ENCODE assay signal across 19 cellular contexts in genomic region chr16:72129976-72130656, GRCh38. TPM values are rescaled to one million over a fixed set of nuclear protein-coding genes. Genes with fewer than 3 reads are reported as not detected.
"Had no signal": no experiment of that assay in that cellular context is flagged by ENCODE, and none has a peak within 500 bp of the region (broad histone marks: within the 10 kb centered on the region; RNA-seq: fewer than 3 reads in every experiment).

No MANE protein-coding gene starts in this region.

- DNase-seq: activated CD4-positive, alpha-beta memory T cell treated with anti-CD3 and anti-CD28 coated beads for 36 hours; activated CD4-positive, alpha-beta T cell treated with anti-CD3 and anti-CD28 coated beads for 36 hours; activated naive CD4-positive, alpha-beta T cell treated with Interleukin-2 at 50 U/mL for 16 hours; activated naive CD8-positive, alpha-beta T cell treated with anti-CD3 and anti-CD28 coated beads, Interleukin-2, amount 10 ng/mL, durations not matched to agents 7 days and 5 days; activated T-cell treated with anti-CD3 and anti-CD28 coated beads, Interleukin-2, amount 50 U/mL, for 1 hour; foreskin keratinocyte; mucosa of descending colon; naive thymus-derived CD4-positive, alpha-beta T cell; ovary; stimulated activated CD4-positive, alpha-beta T cell treated with anti-CD3 and anti-CD28 coated beads, Interleukin-4, amount 100 ng/mL, for 24 hours; tibial artery had no signal

- H3K4me2 ChIP-seq: hepatocyte had no signal

- H3K36me3 ChIP-seq: cardiac muscle cell, ovary, tibial artery, vagina had no signal

- FAIRE-seq: TTC549 had no signal

- H3K9me3 ChIP-seq: mucosa of descending colon, ovary, tibial artery, vagina had no signal

- H3K4me3 ChIP-seq: cardiac muscle cell, hepatocyte, mucosa of descending colon, ovary, tibial artery, vagina had no signal

- H3K79me2 ChIP-seq: hepatocyte had no signal

- H3K4me1 ChIP-seq: foreskin keratinocyte, tibial artery, vagina had no signal

- H3K27ac ChIP-seq: cardiac muscle cell, epithelial cell of prostate, foreskin keratinocyte, hepatocyte, ovary, tibial artery, vagina had no signal

- H3K27me3 ChIP-seq: cardiac muscle cell, foreskin keratinocyte, hepatocyte, ovary, tibial artery, vagina had no signal

- ATAC-seq: activated CD4-positive, alpha-beta T cell treated with anti-CD3 and anti-CD28 coated beads for 36 hours; activated T-helper 17 cell treated with anti-CD3 and anti-CD28 coated beads, Interleukin-2, amount 50 U/mL, for 72 hours; foreskin keratinocyte; mucosa of descending colon; naive thymus-derived CD4-positive, alpha-beta T cell; sciatic nerve; stimulated activated memory B cell treated with anti-CD40 and anti-IgM and Interleukin-4, amounts not matched to agents 10 μg/mL and 1 μg/mL and 100 μg/mL, for 72 hours had no signal

- H2AFZ ChIP-seq: hepatocyte had no signal

RNA-seq across cellular contexts. Expression of gene PMFBP1, which starts 41.8 kb away (rescaled TPM):
- total RNA-seq: vagina had no signal
